Comparison of ENCODE assay signal across 8 cellular contexts in genomic region chr9:136686794-136687711, GRCh38. TPM values are rescaled to one million over a fixed set of nuclear protein-coding genes. Genes with fewer than 3 reads are reported as not detected.
DNase-seq lines count a peak whose midpoint lies in the region; ATAC-seq lines count a peak whose summit lies in the region.

Gene AGPAT2 (minus strand): TSS chr9:136687457. CDS start chr9:136687357, 100 bp downstream.

- no peaks in the 10 kb centered on the region for H3K9me3 Mint-ChIP-seq in activated naive CD4-positive, alpha-beta T cell treated with anti-CD3 and anti-CD28 coated beads, Interleukin-2, amount 10 ng/mL, durations not matched to agents 7 days and 5 days

- peak within 1 kb of the TSS; percentile 74 for H3K4me3 Mint-ChIP-seq in activated naive CD4-positive, alpha-beta T cell treated with anti-CD3 and anti-CD28 coated beads, Interleukin-2, amount 10 ng/mL, durations not matched to agents 7 days and 5 days

- H3K36me3 Mint-ChIP-seq in activated naive CD4-positive, alpha-beta T cell treated with anti-CD3 and anti-CD28 coated beads, Interleukin-2, amount 10 ng/mL, durations not matched to agents 7 days and 5 days = no peaks in the 10 kb centered on the region

- ATAC-seq in GM19043 (IDR thresholded peaks at IDR 0.05; ENCODE audit: low read depth, unreplicated experiment) (peak; percentile 56), Right ventricle myocardium inferior (peak; percentile 82), HG03025 (IDR thresholded peaks at IDR 0.05; ENCODE audit: low FRiP score, unreplicated experiment) (no peak)

- CTCF ChIA-PET in activated naive CD4-positive, alpha-beta T cell treated with anti-CD3 and anti-CD28 coated beads, Interleukin-2, amount 10 ng/mL, durations not matched to agents 7 days and 5 days (lab: Charles Lee) = interaction anchor here (1.4 kb wide), 1 partner anchor 15 kb away, joined by 7 read pairs; no protein-coding TSS in a partner anchor

- DNase-seq in AG08395 (ENCODE audit: low spot score) = peak; percentile 75
- DNase-seq in HuH-7.5 (ENCODE audit: low spot score) = peak; percentile 93
- DNase-seq in SK-MEL-5 (ENCODE audit: low read depth, low spot score) = peak; percentile 46
- DNase-seq in activated naive CD4-positive, alpha-beta T cell treated with anti-CD3 and anti-CD28 coated beads, Interleukin-2, amount 10 ng/mL, durations not matched to agents 7 days and 5 days = peak; percentile 76
- peak; percentile 92 for DNase-seq in Right ventricle myocardium inferior (ENCODE audit: missing footprints)
- no peak for DNase-seq in pulmonary artery endothelial cell (ENCODE audit: low read depth, low spot score)

- intact Hi-C loops in Right ventricle myocardium inferior (cut with DNase I) = loop anchor here (5.0 kb wide), 1 partner anchor 40 kb away; no protein-coding TSS in a partner anchor

- H3K4me1 Mint-ChIP-seq in activated naive CD4-positive, alpha-beta T cell treated with anti-CD3 and anti-CD28 coated beads, Interleukin-2, amount 10 ng/mL, durations not matched to agents 7 days and 5 days = peaks cover 7% of the 10 kb centered on the region

- peaks cover 42% of the 10 kb centered on the region for H3K27me3 Mint-ChIP-seq in activated naive CD4-positive, alpha-beta T cell treated with anti-CD3 and anti-CD28 coated beads, Interleukin-2, amount 10 ng/mL, durations not matched to agents 7 days and 5 days

- H3K27ac Mint-ChIP-seq in activated naive CD4-positive, alpha-beta T cell treated with anti-CD3 and anti-CD28 coated beads, Interleukin-2, amount 10 ng/mL, durations not matched to agents 7 days and 5 days = peak within 1 kb of the TSS; percentile 60

- in situ Hi-C loops in SK-MEL-5 (cut with HindIII; ENCODE audit: low pct_unique_long_range_greater_than_20kb, low sequenced_read_pairs) = no loop called here

RNA-seq across cellular contexts. Expression of gene AGPAT2, which starts in this region (rescaled TPM):
- 52.3 and 54.1 TPM in 2 replicates for total RNA-seq in SK-MEL-5 (2014; rRNA removed; shearing (Covaris generic))
- 92.0 and 97.9 TPM in 2 replicates for polyA plus RNA-seq in SK-MEL-5 (2015; cell fraction: cytosol; rRNA removed)
- polyA plus RNA-seq in SK-MEL-5 (2015; cell fraction: nucleus; rRNA removed) = 50.6 and 71.9 TPM in 2 replicates
- total RNA-seq in Right ventricle myocardium inferior (57.9 TPM), pulmonary artery endothelial cell (48.9 and 49.9 TPM in 2 replicates)
